In the genomic region with DNA sequence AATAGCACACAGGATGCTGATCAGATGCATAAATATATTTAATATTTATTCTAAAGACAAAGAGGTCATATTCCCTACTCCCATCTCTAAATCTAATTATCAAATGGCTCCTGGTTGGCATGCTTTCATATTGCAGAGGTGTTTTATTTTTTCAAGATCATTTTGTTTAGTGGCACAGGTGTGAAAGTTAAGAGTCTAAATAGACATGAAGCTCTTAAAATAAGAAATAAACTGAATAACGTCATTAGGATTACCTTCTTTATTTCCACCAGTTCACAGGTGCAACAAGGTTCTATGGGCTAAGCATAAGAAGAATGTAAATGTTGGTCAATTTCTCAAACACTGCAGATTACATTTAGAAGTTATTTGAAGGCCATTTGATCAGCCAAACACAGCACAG, we compare ENCODE assay signal across 28 cellular contexts. TPM values are rescaled to one million over a fixed set of nuclear protein-coding genes. Genes with fewer than 3 reads are reported as not detected.
"Had no signal": no experiment of that assay in that cellular context is flagged by ENCODE, and none has a peak within 500 bp of the region (broad histone marks: within the 10 kb centered on the region; RNA-seq: fewer than 3 reads in every experiment).

No MANE protein-coding gene starts in this region.

- H3K4me1 ChIP-seq: ascending aorta, gastrocnemius medialis, heart left ventricle had no signal

- FAIRE-seq: bronchial epithelial cell had no signal

- ATAC-seq: activated naive CD4-positive, alpha-beta T cell treated with anti-CD3 and anti-CD28 coated beads, Interleukin-2, amount 50 U/mL, for 72 hours; activated T-cell treated with anti-CD3 and anti-CD28 coated beads, Interleukin-2, amount 50 U/mL, for 72 hours; esophagus mucosa; gastrocnemius medialis; heart left ventricle had no signal

- H3K36me3 ChIP-seq: ascending aorta, gastrocnemius medialis, heart left ventricle had no signal

- H3K9me3 ChIP-seq: ascending aorta, gastrocnemius medialis, heart left ventricle had no signal

- H3K4me3 ChIP-seq: ascending aorta, coronary artery, dorsolateral prefrontal cortex, gastrocnemius medialis, heart left ventricle had no signal

- H3K27ac ChIP-seq: ascending aorta, coronary artery, dorsolateral prefrontal cortex, gastrocnemius medialis, heart left ventricle had no signal

- DNase-seq: activated CD4-positive, alpha-beta memory T cell treated with anti-CD3 and anti-CD28 coated beads, Interleukin-2, amount 10 ng/mL, durations not matched to agents 7 days and 5 days; activated CD4-positive, alpha-beta T cell treated with anti-CD3 and anti-CD28 coated beads for 1 hour; activated CD4-positive, alpha-beta T cell treated with anti-CD3 and anti-CD28 coated beads for 4 hours; activated CD4-positive, alpha-beta T cell treated with anti-CD3 and anti-CD28 coated beads, Interleukin-2, amount 10 ng/mL, durations not matched to agents 7 days and 5 days; activated CD4-positive, alpha-beta T cell treated with anti-CD3 and anti-CD28 coated beads, Interleukin-2, amount 50 U/mL, for 4 hours; activated CD8-positive, alpha-beta memory T cell treated with anti-CD3 and anti-CD28 coated beads, Interleukin-2, amount 50 U/mL, for 48 hours; activated gamma-delta T cell; activated naive CD4-positive, alpha-beta T cell; activated naive CD4-positive, alpha-beta T cell treated with anti-CD3 and anti-CD28 coated beads, Interleukin-2, amount 10 ng/mL, durations not matched to agents 7 days and 5 days; activated naive CD8-positive, alpha-beta T cell treated with anti-CD3 and anti-CD28 coated beads, Interleukin-2, amount 10 ng/mL, durations not matched to agents 7 days and 5 days; activated T-cell treated with anti-CD3 and anti-CD28 coated beads for 4 hours; activated T-cell treated with anti-CD3 and anti-CD28 coated beads, Interleukin-2, amount 50 U/mL, for 24 hours; activated T-cell treated with anti-CD3 and anti-CD28 coated beads, Interleukin-2, amount 50 U/mL, for 72 hours; dorsolateral prefrontal cortex; effector memory CD4-positive, alpha-beta T cell; endodermal cell; foreskin fibroblast; gastrocnemius medialis; glutamatergic neuron; heart left ventricle; T-helper 2 cell had no signal

- H3K27me3 ChIP-seq: ascending aorta had no signal

RNA-seq across cellular contexts. Expression of a gene that starts 7.1 kb away (rescaled TPM):
- total RNA-seq: activated CD4-positive, alpha-beta memory T cell treated with anti-CD3 and anti-CD28 coated beads, Interleukin-2, amount 10 ng/mL, durations not matched to agents 7 days and 5 days; activated CD4-positive, alpha-beta T cell treated with anti-CD3 and anti-CD28 coated beads, Interleukin-2, amount 10 ng/mL, durations not matched to agents 7 days and 5 days; activated naive CD4-positive, alpha-beta T cell treated with anti-CD3 and anti-CD28 coated beads, Interleukin-2, amount 50 U/mL, for 72 hours; activated T-cell treated with anti-CD3 and anti-CD28 coated beads, Interleukin-2, amount 50 U/mL, for 72 hours; ascending aorta; cardiac septum; heart left ventricle; T-helper 1 cell treated with Interleukin-12 subunit alpha and Interleukin-12 subunit beta and Interleukin-4 antibody, amounts not matched to agents 30 ng/mL and 1 ng/mL, for 36 hours had no signal
- polyA plus RNA-seq: heart left ventricle had no signal
